In the genomic region with DNA sequence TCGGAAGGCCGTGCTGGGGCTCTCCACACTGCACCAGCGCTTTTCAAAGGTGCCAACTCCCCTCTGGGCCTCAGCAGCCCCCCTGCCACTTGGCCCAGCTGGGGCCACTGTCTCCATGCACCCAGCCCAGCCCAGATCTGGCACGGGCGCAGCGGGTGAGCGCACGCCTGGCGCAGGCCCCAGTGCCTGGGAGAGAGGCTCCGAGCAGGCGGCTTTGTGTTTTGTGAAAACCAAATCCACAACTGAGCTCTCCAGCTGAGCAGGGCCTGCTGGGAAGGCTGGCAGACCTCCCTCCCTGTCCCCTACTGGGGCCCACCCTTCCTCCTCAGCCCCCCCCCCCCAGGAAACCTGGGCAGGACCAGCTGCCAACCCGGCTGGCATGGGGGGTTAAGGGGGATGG, we compare ENCODE assay signal across 14 cellular contexts. TPM values are rescaled to one million over a fixed set of nuclear protein-coding genes. Genes with fewer than 3 reads are reported as not detected.
DNase-seq lines count a peak whose midpoint lies in the region; ATAC-seq and TF ChIP-seq lines count a peak whose summit lies in the region.
"Had no signal": no experiment of that assay in that cellular context is flagged by ENCODE, and none has a peak within 500 bp of the region (broad histone marks: within the 10 kb centered on the region; RNA-seq: fewer than 3 reads in every experiment).

No MANE protein-coding gene starts in this region.

- H2AFZ ChIP-seq in neuronal stem cell (ENCODE audit: low read length): no peak overlapping the region

- no peak overlapping the region for H3K4ac ChIP-seq in neuronal stem cell (ENCODE audit: low read length)

- H3K4me1 ChIP-seq in A673 (ENCODE audit: insufficient read depth, low read length, poor library complexity, severe bottlenecking): peaks cover 15% of the 10 kb centered on the region
- peaks cover 0 to 9% of the 10 kb centered on the region in 2 donors for H3K4me1 ChIP-seq in neuronal stem cell (ENCODE audit: control insufficient read depth in 2 of 2, insufficient read depth in 1 of 2, low read depth in 1 of 2, low read length in 2 of 2)
- no peaks in the 10 kb centered on the region for H3K4me1 ChIP-seq in breast epithelium
- H3K4me1 ChIP-seq: heart right ventricle had no signal

- no peak overlapping the region for H3K4me3 Mint-ChIP-seq in brain
- H3K4me3 Mint-ChIP-seq: activated naive CD4-positive, alpha-beta T cell treated with anti-CD3 and anti-CD28 coated beads, Interleukin-2, amount 10 ng/mL, durations not matched to agents 7 days and 5 days; mesothelial cell of epicardium had no signal

- peak overlapping the region; percentile 14 for H3K14ac ChIP-seq in neuronal stem cell (ENCODE audit: low read length)

- H4K91ac ChIP-seq in neuronal stem cell (ENCODE audit: low read depth, low read length, poor library complexity): no peak overlapping the region

- H3K18ac ChIP-seq in neuronal stem cell (ENCODE audit: low read length): no peak overlapping the region

- peak overlapping the region in 4 of 5 experiments; percentile 12 to 96 (median 92) for H3K27ac Mint-ChIP-seq in brain
- H3K27ac Mint-ChIP-seq: activated naive CD4-positive, alpha-beta T cell treated with anti-CD3 and anti-CD28 coated beads, Interleukin-2, amount 10 ng/mL, durations not matched to agents 7 days and 5 days; mesothelial cell of epicardium had no signal

- no peak overlapping the region for H3K9ac ChIP-seq in neuronal stem cell (ENCODE audit: low read depth, low read length, poor library complexity)

- DNase-seq in A673 (ENCODE audit: low spot score): peak; percentile 56
- DNase-seq in NCI-H1694 (lab: John Stamatoyannopoulos, UW): peak; percentile 89
- DNase-seq in neuronal stem cell (ENCODE audit: low spot score): no peak
- DNase-seq in stimulated activated CD4-positive, alpha-beta T cell treated with anti-CD3 and anti-CD28 coated beads, Interleukin-2, amount 100 ng/mL, for 24 hours: no peak
- no peak for DNase-seq in breast epithelium (ENCODE audit: low spot score in 2 of 2)
- DNase-seq: activated CD4-positive, alpha-beta T cell treated with anti-CD3 and anti-CD28 coated beads, Interleukin-2, amount 50 U/mL, for 4 hours; activated naive CD4-positive, alpha-beta T cell treated with anti-CD3 and anti-CD28 coated beads, Interleukin-2, amount 10 ng/mL, durations not matched to agents 7 days and 5 days; GF-D8; NCI-H526 treated with DMSO at 0.1 percent for 48 hours had no signal

- H3K4me2 ChIP-seq in neuronal stem cell (ENCODE audit: insufficient read depth, low read length, poor library complexity, severe bottlenecking): no peak overlapping the region

- H3K4me3 ChIP-seq in A673 (ENCODE audit: low read depth, low read length, poor library complexity, severe bottlenecking) (no peak overlapping the region), neuronal stem cell (ENCODE audit: low read length in 2 of 2) (no peak overlapping the region), breast epithelium (no peak overlapping the region)
- H3K4me3 ChIP-seq: heart right ventricle had no signal

- WGBS in neuronal stem cell (ENCODE audit: extremely low coverage in 2 of 2, insufficient read length in 2 of 2, insufficient replicate concordance in 1 of 2), 2 donors: no CpG with 5 or more reads among the region's 12 CpGs

- peaks cover 80% of the 10 kb centered on the region for H3K4me1 Mint-ChIP-seq in brain
- H3K4me1 Mint-ChIP-seq: activated naive CD4-positive, alpha-beta T cell treated with anti-CD3 and anti-CD28 coated beads, Interleukin-2, amount 10 ng/mL, durations not matched to agents 7 days and 5 days; mesothelial cell of epicardium had no signal

- no peaks in the 10 kb centered on the region for H3K79me1 ChIP-seq in neuronal stem cell (ENCODE audit: low read depth, low read length)

- no peak for ATAC-seq in HG02759 (IDR thresholded peaks at IDR 0.05; ENCODE audit: unreplicated experiment)
- ATAC-seq in HG03280 (IDR thresholded peaks at IDR 0.05; ENCODE audit: unreplicated experiment): no peak

- no peak overlapping the region for H3K23ac ChIP-seq in neuronal stem cell (ENCODE audit: low read depth, low read length, poor library complexity)

- no peaks in the 10 kb centered on the region for H3K36me3 ChIP-seq in A673 (ENCODE audit: insufficient read depth, low read length, poor library complexity, severe bottlenecking)
- no peaks in the 10 kb centered on the region for H3K36me3 ChIP-seq in neuronal stem cell (replicated peaks in 1 of 2; ENCODE audit: control insufficient read depth in 2 of 2, insufficient read depth in 2 of 2, low read length in 2 of 2)
- H3K36me3 ChIP-seq in breast epithelium: no peaks in the 10 kb centered on the region
- H3K36me3 ChIP-seq: heart right ventricle had no signal

- no peak overlapping the region for H2BK12ac ChIP-seq in neuronal stem cell (ENCODE audit: low read length)

- peak overlapping the region; percentile 41 for H3K27ac ChIP-seq in A673 (ENCODE audit: low read depth, low read length, poor library complexity, severe bottlenecking)
- H3K27ac ChIP-seq in neuronal stem cell (replicated peaks; ENCODE audit: low read length): no peak overlapping the region
- no peak overlapping the region for H3K27ac ChIP-seq in breast epithelium
- H3K27ac ChIP-seq: heart right ventricle had no signal

- H3K27me3 ChIP-seq in A673 (replicated peaks; ENCODE audit: insufficient read depth, low read depth, low read length, poor library complexity) (no peaks in the 10 kb centered on the region), neuronal stem cell (ENCODE audit: control insufficient read depth in 3 of 3, insufficient read depth in 3 of 3, low read depth in 1 of 3, low read length in 3 of 3) (no peaks in the 10 kb centered on the region), breast epithelium (no peaks in the 10 kb centered on the region)
- H3K27me3 ChIP-seq: heart right ventricle had no signal

- no peak for TF ChIP-seq CTCF in A673 (conservative IDR thresholded peaks at IDR 0.05; ENCODE audit: low read depth, low read length)
- TF ChIP-seq CTCF in brain (conservative IDR thresholded peaks at IDR 0.05): no peak
- no peak for TF ChIP-seq CTCF in breast epithelium (IDR thresholded peaks at IDR 0.05)

- H3K27me3 Mint-ChIP-seq in brain: peaks cover 5% of the 10 kb centered on the region
- H3K27me3 Mint-ChIP-seq: activated naive CD4-positive, alpha-beta T cell treated with anti-CD3 and anti-CD28 coated beads, Interleukin-2, amount 10 ng/mL, durations not matched to agents 7 days and 5 days had no signal

- H3K9me3 ChIP-seq in A673 (ENCODE audit: low read depth, low read length, poor library complexity, severe bottlenecking) (no peaks in the 10 kb centered on the region), neuronal stem cell (replicated peaks in 1 of 2; ENCODE audit: control insufficient read depth in 2 of 2, insufficient read depth in 1 of 2, low read depth in 1 of 2, low read length in 2 of 2) (no peaks in the 10 kb centered on the region), breast epithelium (no peaks in the 10 kb centered on the region)
- H3K9me3 ChIP-seq: heart right ventricle had no signal

- TF ChIP-seq POLR2A in breast epithelium (IDR thresholded peaks at IDR 0.05): no peak

- intact Hi-C loops in A673 (cut with micrococcal nuclease; ENCODE audit: unreplicated experiment) (no loop called here), breast epithelium (cut with DNase I; ENCODE audit: low total_unique reads) (no loop called here)

- CTCF ChIA-PET in A673 (lab: Charles Lee): no interaction called here

- H2BK15ac ChIP-seq in neuronal stem cell (ENCODE audit: low read length): no peak overlapping the region

- H3K9me3 Mint-ChIP-seq in brain: peaks cover 0 to 3% (median 0%) of the 10 kb centered on the region in 5 experiments
- H3K9me3 Mint-ChIP-seq: activated naive CD4-positive, alpha-beta T cell treated with anti-CD3 and anti-CD28 coated beads, Interleukin-2, amount 10 ng/mL, durations not matched to agents 7 days and 5 days; mesothelial cell of epicardium had no signal

- H4K8ac ChIP-seq in neuronal stem cell (ENCODE audit: low read depth, low read length): no peak overlapping the region

- peak overlapping the region; percentile 80 for H2AK5ac ChIP-seq in neuronal stem cell (ENCODE audit: low read depth, low read length)

- POLR2A ChIA-PET in A673 (lab: Charles Lee; ENCODE audit: low non-redundant PET): interaction anchor here (0.6 kb wide), 1 partner anchor 61 kb away, joined by 10 read pairs; no protein-coding TSS in a partner anchor

- no peaks in the 10 kb centered on the region for H3K36me3 Mint-ChIP-seq in brain
- H3K36me3 Mint-ChIP-seq: activated naive CD4-positive, alpha-beta T cell treated with anti-CD3 and anti-CD28 coated beads, Interleukin-2, amount 10 ng/mL, durations not matched to agents 7 days and 5 days; mesothelial cell of epicardium had no signal

- H2BK5ac ChIP-seq in neuronal stem cell (ENCODE audit: low read length): no peak overlapping the region

- H2BK120ac ChIP-seq in neuronal stem cell (ENCODE audit: low read depth, low read length): no peak overlapping the region

- BruUV-seq in A673 (replicated peaks; lab: Mats Ljungman, UMichigan): no TSS peak

RNA-seq across cellular contexts. Expression of a gene that starts 17.0 kb away (rescaled TPM):
- total RNA-seq in A673 (2021) (4.2 and 5.0 TPM in 2 replicates), breast epithelium (1 to 10 TPM; 1.6 to 4.3 (median 4.3) TPM)
- 42.2 TPM for polyA plus RNA-seq in brain (ENCODE audit: insufficient read depth, low read depth, low replicate concordance)
- polyA plus RNA-seq in neuronal stem cell (2013, experiment 1 of 2): 3.4 TPM
- 1.9 TPM for polyA plus RNA-seq in neuronal stem cell (2013, experiment 2 of 2)

Comparison
In these comparisons a context has a peak if more than half of its experiments do, and no peak if none do; other contexts are left out.
1. DNase-seq: peak in A673 (single experiment) and NCI-H1694 (single experiment); none in neuronal stem cell (single experiment), stimulated activated CD4-positive, alpha-beta T cell treated with anti-CD3 and anti-CD28 coated beads, Interleukin-2, amount 100 ng/mL, for 24 hours (0 of 2) and breast epithelium (0 of 2).